ENCODE assay signal across 33 cellular contexts in genomic region chr6:117791012-117791411, GRCh38.
"Had no signal": no experiment of that assay in that cellular context is flagged by ENCODE, and none has a peak within 500 bp of the region (broad histone marks: within the 10 kb centered on the region; RNA-seq: fewer than 3 reads in every experiment).

No MANE protein-coding gene starts in this region.

- H3K4me1 ChIP-seq: adrenal gland, ascending aorta, body of pancreas, breast epithelium had no signal

- H3K27ac ChIP-seq: adrenal gland, ascending aorta, body of pancreas, brain microvascular endothelial cell, breast epithelium, cardiac muscle cell had no signal

- DNase-seq: activated effector memory CD4-positive, alpha-beta T cell treated with anti-CD3 and anti-CD28 coated beads, Interleukin-2, amount 50 U/mL, for 16 hours; activated effector memory CD4-positive, alpha-beta T cell treated with Interleukin-2 at 50 U/mL for 16 hours; activated gamma-delta T cell; activated gamma-delta T cell treated with Interleukin-2 at 50 U/mL for 16 hours; activated naive CD4-positive, alpha-beta T cell; activated naive CD4-positive, alpha-beta T cell treated with anti-CD3 and anti-CD28 coated beads for 36 hours; activated naive CD4-positive, alpha-beta T cell treated with anti-CD3 and anti-CD28 coated beads, Interleukin-2, amount 10 ng/mL, durations not matched to agents 7 days and 5 days; activated naive CD4-positive, alpha-beta T cell treated with anti-CD3 and anti-CD28 coated beads, Interleukin-2, amount 50 U/mL, for 16 hours; activated naive CD4-positive, alpha-beta T cell treated with Interleukin-2 at 50 U/mL for 16 hours; activated naive CD8-positive, alpha-beta T cell treated with anti-CD3 and anti-CD28 coated beads for 36 hours; activated naive CD8-positive, alpha-beta T cell treated with anti-CD3 and anti-CD28 coated beads, Interleukin-2, amount 10 ng/mL, durations not matched to agents 7 days and 5 days; activated naive CD8-positive, alpha-beta T cell treated with anti-CD3 and anti-CD28 coated beads, Interleukin-2, amount 50 U/mL, for 24 hours; activated T-cell treated with anti-CD3 and anti-CD28 coated beads, Interleukin-2, amount 50 U/mL, for 24 hours; activated T-cell treated with anti-CD3 and anti-CD28 coated beads, Interleukin-2, amount 50 U/mL, for 4 hours; activated T-cell treated with anti-CD3 and anti-CD28 coated beads, Interleukin-2, amount 50 U/mL, for 48 hours; activated T-cell treated with anti-CD3 and anti-CD28 coated beads, Interleukin-2, amount 50 U/mL, for 72 hours; adrenal gland; amniotic stem cell; amygdala; anterior cingulate cortex; aorta; body of pancreas; brain microvascular endothelial cell; caudate nucleus; central memory CD4-positive, alpha-beta T cell; cerebellar nuclear complex had no signal

- ATAC-seq: activated naive CD4-positive, alpha-beta T cell treated with anti-CD3 and anti-CD28 coated beads, Interleukin-2, amount 50 U/mL, for 72 hours; activated naive CD8-positive, alpha-beta T cell treated with anti-CD3 and anti-CD28 coated beads, Interleukin-2, amount 50 U/mL, for 24 hours; activated T-cell treated with anti-CD3 and anti-CD28 coated beads, Interleukin-2, amount 50 U/mL, for 4 hours; activated T-cell treated with anti-CD3 and anti-CD28 coated beads, Interleukin-2, amount 50 U/mL, for 72 hours; activated T-helper 17 cell treated with anti-CD3 and anti-CD28 coated beads, Interleukin-2, amount 50 U/mL, for 72 hours; body of pancreas had no signal

- H3K36me3 ChIP-seq: adrenal gland, ascending aorta, brain microvascular endothelial cell, breast epithelium, cardiac muscle cell had no signal

- H3K27me3 ChIP-seq: adrenal gland, ascending aorta, body of pancreas, brain microvascular endothelial cell, breast epithelium, cardiac muscle cell had no signal

- FAIRE-seq: astrocyte, bronchial epithelial cell had no signal

- H3K4me3 ChIP-seq: adrenal gland, ascending aorta, body of pancreas, breast epithelium, cardiac muscle cell had no signal

- H3K9me3 ChIP-seq: adrenal gland, ascending aorta, body of pancreas, breast epithelium had no signal
